8 cellular contexts compared by ENCODE assay signal in genomic region chr11:61792310-61793083, GRCh38. TPM values are rescaled to one million over a fixed set of nuclear protein-coding genes. Genes with fewer than 3 reads are reported as not detected.
DNase-seq lines count a peak whose midpoint lies in the region; ATAC-seq, FAIRE-seq and TF ChIP-seq lines count a peak whose summit lies in the region.

Gene FEN1 (plus strand): TSS chr11:61792911. CDS start chr11:61795362, 2,451 bp downstream.
Gene TMEM258 (minus strand): TSS chr11:61792599. CDS start chr11:61792558, 41 bp downstream.

- intact Hi-C loops in A673 (cut with micrococcal nuclease; ENCODE audit: unreplicated experiment), result no loop called here

- POLR2A ChIA-PET in A673 (lab: Charles Lee; ENCODE audit: low non-redundant PET), result no interaction called here

- H3K27ac ChIP-seq in A673 (ENCODE audit: low read depth, low read length, poor library complexity, severe bottlenecking) (peak within 1 kb of the TSS; percentile 100), VCaP (peak within 1 kb of the TSS; percentile 99), small intestine (ENCODE audit: low read depth in 1 of 2, low read length in 1 of 2) (peak within 1 kb of the TSS; percentile 72 to 99)

- 0% methylated on average over 53 to 61 of the region's 61 CpGs for WGBS in small intestine, 3 donors

- ATAC-seq in GM18868 (IDR thresholded peaks at IDR 0.05; ENCODE audit: unreplicated experiment), result peak; percentile 85
- peak; percentile 77 for ATAC-seq in HG03103 (IDR thresholded peaks at IDR 0.05; ENCODE audit: low read depth, unreplicated experiment)

- TF ChIP-seq CTCF in A673 (conservative IDR thresholded peaks at IDR 0.05; ENCODE audit: low read depth, low read length) (no peak), VCaP (conservative IDR thresholded peaks at IDR 0.05) (no peak)

- in situ Hi-C loops in T47D (cut with HindIII; ENCODE audit: low pct_unique_long_range_greater_than_20kb, low sequenced_read_pairs), result no loop called here

- CTCF ChIA-PET in A673 (lab: Charles Lee), result interaction anchor here (0.6 to 1.2 kb wide), 4 partner anchors 24 to 888 kb away, joined by 3 to 4 read pairs (median 4); partner anchors contain the start of gene FADS1

- H3K9me3 ChIP-seq in A673 (ENCODE audit: low read depth, low read length, poor library complexity, severe bottlenecking) (no peaks in the 10 kb centered on the region), small intestine (ENCODE audit: control insufficient read depth, low read depth) (no peaks in the 10 kb centered on the region)

- no peak for FAIRE-seq in small intestine (lab: Jason Lieb, UNC)

- H3K4me1 ChIP-seq in A673 (ENCODE audit: insufficient read depth, low read length, poor library complexity, severe bottlenecking), result peaks cover 16% of the 10 kb centered on the region
- H3K4me1 ChIP-seq in small intestine (ENCODE audit: control insufficient read depth in 2 of 2, insufficient read depth in 1 of 2, low read depth in 1 of 2, low read length in 1 of 2), result no peaks in the 10 kb centered on the region

- H3K4me3 ChIP-seq in A673 (ENCODE audit: low read depth, low read length, poor library complexity, severe bottlenecking) (peak within 1 kb of the TSS; percentile 100), small intestine (ENCODE audit: low read depth in 1 of 2, low read length in 2 of 2) (peak within 1 kb of the TSS; percentile 56 to 81)

- no TSS peak for BruUV-seq in A673 (replicated peaks; lab: Mats Ljungman, UMichigan)

- DNase-seq in A673 (ENCODE audit: low spot score) (peak; percentile 98), NCI-H2171 treated with DMSO at 0.1 percent for 48 hours (lab: John Stamatoyannopoulos, UW) (peak; percentile 98), T47D (ENCODE audit: low read depth in 1 of 2, low spot score in 1 of 2) (peak; percentile 95 to 97), iPS-NIHi11 (ENCODE audit: low spot score) (peak; percentile 91), small intestine (peak; percentile 92)

- no peaks in the 10 kb centered on the region for H3K27me3 ChIP-seq in A673 (replicated peaks; ENCODE audit: insufficient read depth, low read depth, low read length, poor library complexity)
- H3K27me3 ChIP-seq in small intestine (ENCODE audit: control insufficient read depth in 2 of 2, insufficient read depth in 2 of 2, low read length in 2 of 2), result no peaks in the 10 kb centered on the region

- peaks cover 62% of the 10 kb centered on the region for H3K36me3 ChIP-seq in A673 (ENCODE audit: insufficient read depth, low read length, poor library complexity, severe bottlenecking)
- H3K36me3 ChIP-seq in small intestine (ENCODE audit: control insufficient read depth in 2 of 2, insufficient read depth in 2 of 2, low read length in 2 of 2), result peaks cover 2 to 5% of the 10 kb centered on the region in 2 donors

RNA-seq across cellular contexts. Expression of gene FEN1, which starts in this region (rescaled TPM):
- 140 and 152 TPM in 2 replicates for total RNA-seq in A673 (2021)
- polyA plus RNA-seq in small intestine, result 10 to 100 TPM in 1 of 3 donors, 1 to 10 TPM in 2; 5.8 to 32.1 (median 7.8) TPM

RNA-seq across cellular contexts. Expression of gene TMEM258, which starts in this region (rescaled TPM):
- 138 and 139 TPM in 2 replicates for total RNA-seq in A673 (2021)
- 100 to 1,000 TPM; 116 to 211 (median 174) TPM for polyA plus RNA-seq in small intestine

Comparison
In these comparisons a context has a peak if more than half of its experiments do, and no peak if none do; other contexts are left out.
1. Peak in every context shown above with its lines: DNase-seq, ATAC-seq, H3K4me3 ChIP-seq and H3K27ac ChIP-seq.